In genomic region chr11:16606784-16607674, GRCh38 we compare ENCODE assay signal across 8 cellular contexts.
DNase-seq lines count a peak whose midpoint lies in the region; ATAC-seq and TF ChIP-seq lines count a peak whose summit lies in the region.

No MANE protein-coding gene starts in this region.

- ATAC-seq in left lung (peak; percentile 41), thoracic aorta (ENCODE audit: insufficient number of reproducible peaks, low FRiP score, low read depth) (no peak), GM18858 (IDR thresholded peaks at IDR 0.05; ENCODE audit: unreplicated experiment) (no peak)

- H3K9me3 ChIP-seq in left lung: no peaks in the 10 kb centered on the region
- no peaks in the 10 kb centered on the region for H3K9me3 ChIP-seq in thoracic aorta

- H3K4me1 ChIP-seq in left lung (peaks cover 6 to 29% of the 10 kb centered on the region in 2 donors), thoracic aorta (ENCODE audit: control insufficient read depth in 1 of 2, low read depth in 2 of 2) (peaks cover 13 to 30% of the 10 kb centered on the region in 2 donors)

- H3K27me3 ChIP-seq in left lung (peaks cover 57 to 100% of the 10 kb centered on the region in 2 donors), thoracic aorta (replicated peaks; ENCODE audit: insufficient read depth) (peaks cover 21% of the 10 kb centered on the region)

- H3K27ac ChIP-seq in cingulate gyrus (ENCODE audit: low read depth, low read length): peak overlapping the region; percentile 82
- peak overlapping the region; percentile 70 to 83 for H3K27ac ChIP-seq in left lung
- H3K27ac ChIP-seq in thoracic aorta: peak overlapping the region; percentile 10 to 49

- TF ChIP-seq CTCF in left lung (IDR thresholded peaks at IDR 0.05) (no peak), thoracic aorta (IDR thresholded peaks at IDR 0.05) (no peak)

- H3K36me3 ChIP-seq in left lung (no peaks in the 10 kb centered on the region), thoracic aorta (no peaks in the 10 kb centered on the region)

- H3K4me3 ChIP-seq in left lung (peak overlapping the region; percentile 39 to 55), thoracic aorta (peak overlapping the region; percentile 78)

- intact Hi-C loops in left lung (cut with DNase I): loop anchor here in 1 of 2 donors (10.0 kb wide), 2 partner anchors 782 to 952 kb away; no protein-coding TSS in a partner anchor

- DNase-seq in DMS53 (lab: John Stamatoyannopoulos, UW) (peak; percentile 71), NCI-H345 (lab: John Stamatoyannopoulos, UW) (peak; percentile 66), left lung (peak; percentile 49 to 84), thoracic aorta (ENCODE audit: low spot score) (no peak), CD1c-positive myeloid dendritic cell (ENCODE audit: extremely low spot score) (no peak), NCI-H2029 (lab: John Stamatoyannopoulos, UW) (no peak)

Comparison
In these comparisons a context has a peak if more than half of its experiments do, and no peak if none do; other contexts are left out.
1. DNase-seq: peak in DMS53 (single experiment), NCI-H345 (single experiment) and left lung (2 of 2); none in thoracic aorta (single experiment), CD1c-positive myeloid dendritic cell (single experiment) and NCI-H2029 (single experiment).
2. H3K27ac ChIP-seq: peak in every context shown above with its lines; median percentile 82 in cingulate gyrus; 76 in left lung; 30 in thoracic aorta.